Comparison of ENCODE assay signal across 1 cellular context in the genomic region with DNA sequence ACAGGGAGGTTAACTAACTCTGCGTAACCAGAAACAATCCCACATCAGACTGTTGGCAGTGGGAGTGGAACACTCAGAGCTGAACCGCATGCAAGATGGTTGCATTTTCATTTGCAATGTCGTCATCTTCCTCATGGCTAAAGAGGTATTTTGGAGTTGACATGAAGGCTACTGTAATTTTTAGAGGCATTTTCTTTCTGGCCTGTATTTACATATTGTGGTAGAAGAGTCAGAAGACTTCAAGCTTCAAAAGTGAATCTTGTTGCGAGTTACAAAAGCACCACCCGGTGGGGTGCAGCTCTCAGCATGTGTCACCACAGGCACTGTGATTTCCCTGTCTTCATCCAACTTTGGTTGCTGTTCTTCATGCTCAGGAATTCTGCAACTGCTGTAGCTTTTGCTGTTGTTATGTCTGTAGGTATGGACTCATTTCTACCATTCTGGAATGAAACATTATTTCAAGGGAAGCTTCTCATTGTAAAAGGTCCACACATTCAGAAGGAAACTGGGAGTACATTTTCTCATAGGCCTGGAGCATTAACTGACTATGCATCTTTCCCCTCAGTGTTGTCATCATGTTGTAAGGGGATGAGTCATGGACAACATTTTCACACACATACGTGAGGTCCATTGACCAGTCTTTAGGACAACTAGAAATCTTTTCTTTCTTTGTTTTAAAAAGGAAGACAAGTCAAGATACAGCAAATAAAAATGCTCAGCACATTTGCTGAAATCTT.
TF ChIP-seq lines count a peak whose summit lies in the region.

No MANE protein-coding gene starts in this region.

TF ChIP-seq in GM23338, 12 proteins besides CTCF, POLR2A, EP300 and RAD21 (continued from another document):
- TF ChIP-seq, protein P1, sequence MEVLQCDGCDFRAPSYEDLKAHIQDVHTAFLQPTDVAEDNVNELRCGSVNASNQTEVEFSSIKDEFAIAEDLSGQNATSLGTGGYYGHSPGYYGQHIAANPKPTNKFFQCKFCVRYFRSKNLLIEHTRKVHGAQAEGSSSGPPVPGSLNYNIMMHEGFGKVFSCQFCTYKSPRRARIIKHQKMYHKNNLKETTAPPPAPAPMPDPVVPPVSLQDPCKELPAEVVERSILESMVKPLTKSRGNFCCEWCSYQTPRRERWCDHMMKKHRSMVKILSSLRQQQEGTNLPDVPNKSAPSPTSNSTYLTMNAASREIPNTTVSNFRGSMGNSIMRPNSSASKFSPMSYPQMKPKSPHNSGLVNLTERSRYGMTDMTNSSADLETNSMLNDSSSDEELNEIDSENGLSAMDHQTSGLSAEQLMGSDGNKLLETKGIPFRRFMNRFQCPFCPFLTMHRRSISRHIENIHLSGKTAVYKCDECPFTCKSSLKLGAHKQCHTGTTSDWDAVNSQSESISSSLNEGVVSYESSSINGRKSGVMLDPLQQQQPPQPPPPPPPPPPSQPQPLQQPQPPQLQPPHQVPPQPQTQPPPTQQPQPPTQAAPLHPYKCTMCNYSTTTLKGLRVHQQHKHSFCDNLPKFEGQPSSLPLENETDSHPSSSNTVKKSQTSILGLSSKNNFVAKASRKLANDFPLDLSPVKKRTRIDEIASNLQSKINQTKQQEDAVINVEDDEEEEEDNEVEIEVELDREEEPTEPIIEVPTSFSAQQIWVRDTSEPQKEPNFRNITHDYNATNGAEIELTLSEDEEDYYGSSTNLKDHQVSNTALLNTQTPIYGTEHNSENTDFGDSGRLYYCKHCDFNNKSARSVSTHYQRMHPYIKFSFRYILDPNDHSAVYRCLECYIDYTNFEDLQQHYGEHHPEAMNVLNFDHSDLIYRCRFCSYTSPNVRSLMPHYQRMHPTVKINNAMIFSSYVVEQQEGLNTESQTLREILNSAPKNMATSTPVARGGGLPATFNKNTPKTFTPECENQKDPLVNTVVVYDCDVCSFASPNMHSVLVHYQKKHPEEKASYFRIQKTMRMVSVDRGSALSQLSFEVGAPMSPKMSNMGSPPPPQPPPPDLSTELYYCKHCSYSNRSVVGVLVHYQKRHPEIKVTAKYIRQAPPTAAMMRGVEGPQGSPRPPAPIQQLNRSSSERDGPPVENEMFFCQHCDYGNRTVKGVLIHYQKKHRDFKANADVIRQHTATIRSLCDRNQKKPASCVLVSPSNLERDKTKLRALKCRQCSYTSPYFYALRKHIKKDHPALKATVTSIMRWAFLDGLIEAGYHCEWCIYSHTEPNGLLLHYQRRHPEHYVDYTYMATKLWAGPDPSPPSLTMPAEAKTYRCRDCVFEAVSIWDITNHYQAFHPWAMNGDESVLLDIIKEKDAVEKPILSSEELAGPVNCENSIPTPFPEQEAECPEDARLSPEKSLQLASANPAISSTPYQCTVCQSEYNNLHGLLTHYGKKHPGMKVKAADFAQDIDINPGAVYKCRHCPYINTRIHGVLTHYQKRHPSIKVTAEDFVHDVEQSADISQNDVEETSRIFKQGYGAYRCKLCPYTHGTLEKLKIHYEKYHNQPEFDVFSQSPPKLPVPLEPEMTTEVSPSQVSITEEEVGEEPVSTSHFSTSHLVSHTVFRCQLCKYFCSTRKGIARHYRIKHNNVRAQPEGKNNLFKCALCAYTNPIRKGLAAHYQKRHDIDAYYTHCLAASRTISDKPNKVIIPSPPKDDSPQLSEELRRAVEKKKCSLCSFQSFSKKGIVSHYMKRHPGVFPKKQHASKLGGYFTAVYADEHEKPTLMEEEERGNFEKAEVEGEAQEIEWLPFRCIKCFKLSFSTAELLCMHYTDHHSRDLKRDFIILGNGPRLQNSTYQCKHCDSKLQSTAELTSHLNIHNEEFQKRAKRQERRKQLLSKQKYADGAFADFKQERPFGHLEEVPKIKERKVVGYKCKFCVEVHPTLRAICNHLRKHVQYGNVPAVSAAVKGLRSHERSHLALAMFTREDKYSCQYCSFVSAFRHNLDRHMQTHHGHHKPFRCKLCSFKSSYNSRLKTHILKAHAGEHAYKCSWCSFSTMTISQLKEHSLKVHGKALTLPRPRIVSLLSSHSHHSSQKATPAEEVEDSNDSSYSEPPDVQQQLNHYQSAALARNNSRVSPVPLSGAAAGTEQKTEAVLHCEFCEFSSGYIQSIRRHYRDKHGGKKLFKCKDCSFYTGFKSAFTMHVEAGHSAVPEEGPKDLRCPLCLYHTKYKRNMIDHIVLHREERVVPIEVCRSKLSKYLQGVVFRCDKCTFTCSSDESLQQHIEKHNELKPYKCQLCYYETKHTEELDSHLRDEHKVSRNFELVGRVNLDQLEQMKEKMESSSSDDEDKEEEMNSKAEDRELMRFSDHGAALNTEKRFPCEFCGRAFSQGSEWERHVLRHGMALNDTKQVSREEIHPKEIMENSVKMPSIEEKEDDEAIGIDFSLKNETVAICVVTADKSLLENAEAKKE (CRISPR knock-in tag; IDR thresholded peaks at IDR 0.05) = 0 out of 2 replicates have a peak, but pooled peaks have one; percentile 26
- TF ChIP-seq ZNF331 (CRISPR knock-in tag; IDR thresholded peaks at IDR 0.05; ENCODE audit: low read depth) = no peak
- TF ChIP-seq NANOG (IDR thresholded peaks at IDR 0.05; ENCODE audit: borderline replicate concordance) = no peak
- TF ChIP-seq, protein P2, sequence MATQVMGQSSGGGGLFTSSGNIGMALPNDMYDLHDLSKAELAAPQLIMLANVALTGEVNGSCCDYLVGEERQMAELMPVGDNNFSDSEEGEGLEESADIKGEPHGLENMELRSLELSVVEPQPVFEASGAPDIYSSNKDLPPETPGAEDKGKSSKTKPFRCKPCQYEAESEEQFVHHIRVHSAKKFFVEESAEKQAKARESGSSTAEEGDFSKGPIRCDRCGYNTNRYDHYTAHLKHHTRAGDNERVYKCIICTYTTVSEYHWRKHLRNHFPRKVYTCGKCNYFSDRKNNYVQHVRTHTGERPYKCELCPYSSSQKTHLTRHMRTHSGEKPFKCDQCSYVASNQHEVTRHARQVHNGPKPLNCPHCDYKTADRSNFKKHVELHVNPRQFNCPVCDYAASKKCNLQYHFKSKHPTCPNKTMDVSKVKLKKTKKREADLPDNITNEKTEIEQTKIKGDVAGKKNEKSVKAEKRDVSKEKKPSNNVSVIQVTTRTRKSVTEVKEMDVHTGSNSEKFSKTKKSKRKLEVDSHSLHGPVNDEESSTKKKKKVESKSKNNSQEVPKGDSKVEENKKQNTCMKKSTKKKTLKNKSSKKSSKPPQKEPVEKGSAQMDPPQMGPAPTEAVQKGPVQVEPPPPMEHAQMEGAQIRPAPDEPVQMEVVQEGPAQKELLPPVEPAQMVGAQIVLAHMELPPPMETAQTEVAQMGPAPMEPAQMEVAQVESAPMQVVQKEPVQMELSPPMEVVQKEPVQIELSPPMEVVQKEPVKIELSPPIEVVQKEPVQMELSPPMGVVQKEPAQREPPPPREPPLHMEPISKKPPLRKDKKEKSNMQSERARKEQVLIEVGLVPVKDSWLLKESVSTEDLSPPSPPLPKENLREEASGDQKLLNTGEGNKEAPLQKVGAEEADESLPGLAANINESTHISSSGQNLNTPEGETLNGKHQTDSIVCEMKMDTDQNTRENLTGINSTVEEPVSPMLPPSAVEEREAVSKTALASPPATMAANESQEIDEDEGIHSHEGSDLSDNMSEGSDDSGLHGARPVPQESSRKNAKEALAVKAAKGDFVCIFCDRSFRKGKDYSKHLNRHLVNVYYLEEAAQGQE (IDR thresholded peaks at IDR 0.05; ENCODE audit: unreplicated experiment) = no peak
- TF ChIP-seq POLR2AphosphoS5 (IDR thresholded peaks at IDR 0.05; ENCODE audit: low read depth) = no peak
- TF ChIP-seq STAT1 (IDR thresholded peaks at IDR 0.05; ENCODE audit: unreplicated experiment) = no peak
- no peak for TF ChIP-seq CREB1 (CRISPR knock-in tag; IDR thresholded peaks at IDR 0.05; ENCODE audit: low read depth)
